Comparison of ENCODE assay signal across 20 cellular contexts in genomic region chr5:6551287-6551954, GRCh38.
DNase-seq lines count a peak whose midpoint lies in the region; ATAC-seq and TF ChIP-seq lines count a peak whose summit lies in the region.
"Had no signal": no experiment of that assay in that cellular context is flagged by ENCODE, and none has a peak within 500 bp of the region (broad histone marks: within the 10 kb centered on the region; RNA-seq: fewer than 3 reads in every experiment).

No MANE protein-coding gene starts in this region.

- H3K4me1 ChIP-seq in GM23248 (ENCODE audit: insufficient read depth) (0 out of 2 replicates have a peak, but pooled peaks cover 4% of the 10 kb centered on the region), RWPE2 (ENCODE audit: insufficient read depth, poor library complexity, severe bottlenecking) (no peaks in the 10 kb centered on the region), skeletal muscle tissue (ENCODE audit: control insufficient read depth in 3 of 3, insufficient read depth in 3 of 3, low read length in 3 of 3) (peaks cover 11 to 30% (median 28%) of the 10 kb centered on the region in 3 donors)
- H3K4me1 ChIP-seq: Peyer's patch, transverse colon had no signal

- H3K79me2 ChIP-seq in GM23248 (ENCODE audit: insufficient read depth), result no peaks in the 10 kb centered on the region

- H3K27ac ChIP-seq in GM23248 (no peak overlapping the region), RWPE2 (ENCODE audit: poor library complexity, severe bottlenecking) (no peak overlapping the region), skeletal muscle tissue (ENCODE audit: low read depth, low read length) (peak overlapping the region; percentile 75)
- H3K27ac ChIP-seq: dorsolateral prefrontal cortex, epithelial cell of prostate, Peyer's patch had no signal

- no peak for TF ChIP-seq POLR2A in GM18505 (IDR thresholded peaks at IDR 0.05; ENCODE audit: borderline replicate concordance, extremely low read depth, insufficient read depth, insufficient read length)

- H3F3A ChIP-seq in GM23248 (ENCODE audit: insufficient read depth), result peaks cover 4% of the 10 kb centered on the region; the same call in 1 of the 2 replicates

- DNase-seq in GM23248 (peak; percentile 17), RWPE2 (ENCODE audit: low spot score) (no peak), fibroblast of the aortic adventitia (ENCODE audit: low read depth) (peak; percentile 32), midbrain (lab: John Stamatoyannopoulos, UW) (no peak)
- DNase-seq in central memory CD4-positive, alpha-beta T cell, result no peak
- DNase-seq: activated naive CD8-positive, alpha-beta T cell treated with anti-CD3 and anti-CD28 coated beads for 36 hours; COR-L47; GDM1; left cardiac atrium; NCI-H187; NCI-H345; Peyer's patch; retina; stimulated activated naive B cell treated with anti-CD40 and anti-IgM and Interleukin-4, amounts not matched to agents 10 μg/mL and 1 μg/mL and 100 μg/mL, for 72 hours; transverse colon had no signal

- no peaks in the 10 kb centered on the region for H3K9me3 ChIP-seq in GM23248 (ENCODE audit: low read depth)
- H3K9me3 ChIP-seq in RWPE2 (ENCODE audit: severe bottlenecking), result no peaks in the 10 kb centered on the region
- no peaks in the 10 kb centered on the region for H3K9me3 ChIP-seq in skeletal muscle tissue (ENCODE audit: control insufficient read depth in 3 of 3, low read length in 3 of 3)
- H3K9me3 ChIP-seq: Peyer's patch, transverse colon had no signal

- no peaks in the 10 kb centered on the region for H3K9me2 ChIP-seq in GM23248 (ENCODE audit: insufficient read depth)

- WGBS in GM23248 (ENCODE audit: low coverage in 1 of 2, low lambda C conversion rate in 2 of 2, missing lambda C conversion rate in 2 of 2), 2 experiments, result 54 to 55% methylated on average over 15 to 17 of the region's 17 CpGs

- TF ChIP-seq CTCF in RWPE2 (IDR thresholded peaks at IDR 0.05; ENCODE audit: poor library complexity, severe bottlenecking), result no peak
- TF ChIP-seq CTCF in fibroblast of the aortic adventitia (IDR thresholded peaks at IDR 0.05; ENCODE audit: insufficient read depth, low read length), result no peak

- H3K27me3 ChIP-seq in GM23248 (replicated peaks; ENCODE audit: insufficient read depth), result no peaks in the 10 kb centered on the region
- no peaks in the 10 kb centered on the region for H3K27me3 ChIP-seq in RWPE2 (ENCODE audit: insufficient read depth, poor library complexity, severe bottlenecking)
- H3K27me3 ChIP-seq in skeletal muscle tissue (ENCODE audit: control insufficient read depth in 3 of 3, insufficient read depth in 3 of 3, low read length in 3 of 3), result no peaks in the 10 kb centered on the region
- H3K27me3 ChIP-seq: Peyer's patch, transverse colon had no signal

- H3K4me2 ChIP-seq in GM23248 (ENCODE audit: unreplicated experiment), result no peak overlapping the region

- ATAC-seq in RWPE2 (ENCODE audit: low read depth), result peak; percentile 81
- no peak for ATAC-seq in GM18505 (IDR thresholded peaks at IDR 0.05; ENCODE audit: unreplicated experiment)
- no peak for ATAC-seq in GM21528 (IDR thresholded peaks at IDR 0.05; ENCODE audit: low FRiP score, unreplicated experiment)
- ATAC-seq: stimulated activated naive B cell treated with anti-CD40 and anti-IgM and Interleukin-4, amounts not matched to agents 10 μg/mL and 1 μg/mL and 100 μg/mL, for 72 hours had no signal

- H3K9ac ChIP-seq in GM23248, result no peak overlapping the region
- H3K9ac ChIP-seq in skeletal muscle tissue (ENCODE audit: low read depth in 1 of 3, low read length in 3 of 3), result peak overlapping the region in 1 of 3 donors; percentile 58

- H3K36me3 ChIP-seq in GM23248 (ENCODE audit: low read depth) (no peaks in the 10 kb centered on the region), RWPE2 (ENCODE audit: low read depth) (no peaks in the 10 kb centered on the region), skeletal muscle tissue (ENCODE audit: control insufficient read depth in 3 of 3, insufficient read depth in 3 of 3, low read length in 3 of 3) (no peaks in the 10 kb centered on the region)
- H3K36me3 ChIP-seq: Peyer's patch, transverse colon had no signal

- H2AFZ ChIP-seq in GM23248, result no peak overlapping the region

- no peaks in the 10 kb centered on the region for H4K20me1 ChIP-seq in GM23248 (ENCODE audit: insufficient read depth)

- in situ Hi-C loops in GM23248 (cut with MboI), result no loop called here

- no peak overlapping the region for H3K4me3 ChIP-seq in GM23248
- no peak overlapping the region for H3K4me3 ChIP-seq in RWPE2 (ENCODE audit: severe bottlenecking)
- no peak overlapping the region for H3K4me3 ChIP-seq in fibroblast of the aortic adventitia (ENCODE audit: low read depth, low read length)
- H3K4me3 ChIP-seq in skeletal muscle tissue (ENCODE audit: low read length in 3 of 3), result peak overlapping the region in 2 of 3 donors; percentile 27 to 54
- H3K4me3 ChIP-seq: dorsolateral prefrontal cortex, Peyer's patch, transverse colon had no signal

Comparison
In these comparisons a context has a peak if more than half of its experiments do, and no peak if none do; other contexts are left out.
1. DNase-seq: peak in GM23248 (single experiment) and fibroblast of the aortic adventitia (single experiment); none in RWPE2 (single experiment), central memory CD4-positive, alpha-beta T cell (single experiment) and midbrain (single experiment).
2. H3K4me3 ChIP-seq: peak in skeletal muscle tissue (2 of 3); none in GM23248 (single experiment), RWPE2 (single experiment) and fibroblast of the aortic adventitia (single experiment).